ENCODE assay signal across 8 cellular contexts in genomic region chr3:57691411-57692133, GRCh38. TPM values are rescaled to one million over a fixed set of nuclear protein-coding genes. Genes with fewer than 3 reads are reported as not detected.
DNase-seq lines count a peak whose midpoint lies in the region; ATAC-seq and TF ChIP-seq lines count a peak whose summit lies in the region.

No MANE protein-coding gene starts in this region.

- H3K9me3 ChIP-seq in KOPT-K1 (ENCODE audit: insufficient read depth, low read length, poor library complexity, severe bottlenecking), result no peaks in the 10 kb centered on the region
- no peaks in the 10 kb centered on the region for H3K9me3 ChIP-seq in lower lobe of right lung
- no peaks in the 10 kb centered on the region for H3K9me3 ChIP-seq in tibial artery

- peaks cover 20% of the 10 kb centered on the region for H3K36me3 ChIP-seq in KOPT-K1 (ENCODE audit: insufficient read depth, low read length)
- H3K36me3 ChIP-seq in lower lobe of right lung, result no peaks in the 10 kb centered on the region
- H3K36me3 ChIP-seq in tibial artery, result no peaks in the 10 kb centered on the region

- H3K4me1 ChIP-seq in lower lobe of right lung (peaks cover 41% of the 10 kb centered on the region), tibial artery (peaks cover 0 to 53% (median 33%) of the 10 kb centered on the region in 4 donors)

- intact Hi-C loops in lower lobe of right lung (cut with DNase I) (no loop called here), tibial artery (cut with DNase I; ENCODE audit: low total_unique reads) (loop anchor here (1.0 to 5.0 kb wide), 3 partner anchors 66 to 134 kb away; partner anchors contain the start of genes ARF4, PDE12 and SLMAP)

- no peaks in the 10 kb centered on the region for H3K27me3 ChIP-seq in lower lobe of right lung (ENCODE audit: low read depth)
- no peaks in the 10 kb centered on the region for H3K27me3 ChIP-seq in tibial artery

- in situ Hi-C loops in astrocyte of the spinal cord (cut with HindIII; ENCODE audit: low sequenced_read_pairs), result no loop called here

- peak overlapping the region; percentile 57 for H3K4me3 ChIP-seq in AG09309 (ENCODE audit: control insufficient read depth, low read depth, low read length)
- H3K4me3 ChIP-seq in astrocyte of the spinal cord (ENCODE audit: low read depth, low read length), result peak overlapping the region; percentile 70
- H3K4me3 ChIP-seq in lower lobe of right lung, result peak overlapping the region; percentile 91
- H3K4me3 ChIP-seq in tibial artery, result peak overlapping the region; percentile 89 to 97

- peak overlapping the region; percentile 82 for H3K27ac ChIP-seq in KOPT-K1 (ENCODE audit: low read depth, low read length, poor library complexity, severe bottlenecking)
- H3K27ac ChIP-seq in lower lobe of right lung, result peak overlapping the region; percentile 99
- H3K27ac ChIP-seq in tibial artery, result peak overlapping the region; percentile 96 to 98

- DNase-seq in AG09309 (ENCODE audit: low read depth) (no peak), astrocyte of the spinal cord (ENCODE audit: low read depth, low spot score) (peak; percentile 17), lower lobe of right lung (no peak), tibial artery (no peak), NCI-H187 (lab: John Stamatoyannopoulos, UW) (no peak), SW480 (ENCODE audit: low spot score) (no peak), SKM-1 treated with dmso at 0.1 percent for 144 hours (lab: John Stamatoyannopoulos, UW; ENCODE audit: unreplicated experiment) (no peak)

- TF ChIP-seq CTCF in AG09309 (IDR thresholded peaks at IDR 0.05; ENCODE audit: control insufficient read depth, insufficient read depth, low read depth, low read length, missing control alignments) (no peak), astrocyte of the spinal cord (IDR thresholded peaks at IDR 0.05; ENCODE audit: low read depth, low read length) (no peak), lower lobe of right lung (IDR thresholded peaks at IDR 0.05) (no peak), tibial artery (IDR thresholded peaks at IDR 0.05) (no peak)

- ATAC-seq in lower lobe of right lung, result no peak

RNA-seq across cellular contexts. Expression of gene DENND6A, which starts 1.3 kb away (rescaled TPM):
- total RNA-seq in lower lobe of right lung, result 22.3 TPM
